9 cellular contexts compared by ENCODE assay signal in the genomic region with DNA sequence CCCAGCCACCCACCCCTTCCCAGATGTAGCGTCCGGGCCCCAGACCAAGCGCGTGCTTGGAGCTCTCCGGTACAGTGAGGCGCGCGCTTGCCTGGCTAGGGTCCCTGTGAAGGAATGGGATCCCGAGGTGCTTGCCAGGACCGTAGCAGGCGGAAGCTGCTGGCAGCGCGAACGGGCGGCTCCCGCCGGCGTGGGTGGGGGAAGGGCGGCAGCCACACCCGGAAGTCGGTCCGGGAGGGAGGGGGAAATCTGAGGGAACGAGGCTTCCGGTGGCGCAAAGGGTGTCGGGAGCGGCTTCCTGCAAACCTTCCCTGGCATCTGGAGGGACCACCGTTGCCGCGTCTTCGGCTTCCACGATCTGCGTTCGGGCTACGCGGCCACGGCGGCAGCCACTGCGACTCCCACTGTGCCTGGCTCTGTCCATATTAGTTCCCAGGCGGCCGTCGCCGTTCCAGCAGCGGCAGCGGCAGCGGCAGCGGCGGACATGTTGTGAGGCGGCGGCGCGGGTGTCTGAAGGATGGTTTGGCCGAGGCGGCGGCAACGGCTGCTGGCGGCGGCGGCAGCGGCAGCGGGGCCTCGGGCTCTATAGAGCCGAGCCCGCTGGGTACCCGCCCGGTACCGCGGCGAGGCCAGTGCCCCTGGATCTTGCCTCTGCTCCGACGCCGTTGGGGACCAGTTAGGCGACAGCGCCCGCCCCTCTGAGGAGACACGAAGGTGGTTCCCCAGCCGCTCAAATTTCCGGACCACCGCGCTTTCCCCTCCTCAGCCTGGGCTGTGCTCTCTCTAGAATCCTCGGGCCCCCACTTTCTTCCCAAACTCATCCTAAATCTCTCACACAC. TPM values are rescaled to one million over a fixed set of nuclear protein-coding genes. Genes with fewer than 3 reads are reported as not detected.
A peak's percentile ranks its signal among the peaks of the same experiment; 100 is the strongest.
DNase-seq lines count a peak whose midpoint lies in the region; ATAC-seq, FAIRE-seq and TF ChIP-seq lines count a peak whose summit lies in the region.
"Had no signal": no experiment of that assay in that cellular context is flagged by ENCODE, and none has a peak within 500 bp of the region (broad histone marks: within the 10 kb centered on the region; RNA-seq: fewer than 3 reads in every experiment).

Gene DR1 (plus strand): TSS at position 275 of the 839 bp plus-strand sequence. CDS start 739 bp downstream, outside the sequence.

- dilution Hi-C loops in keratinocyte (cut with MboI; ENCODE audit: extremely low pct_ligation_motif_present, low sequenced_read_pairs), result no loop called here

- H3K27me3 ChIP-seq in keratinocyte (ENCODE audit: control insufficient read depth, extremely low read depth, insufficient read depth, low read length), result no peaks in the 10 kb centered on the region

- H2AFZ ChIP-seq in keratinocyte (ENCODE audit: control insufficient read depth, low read length), result peak within 1 kb of the TSS; percentile 93

- FAIRE-seq in keratinocyte (lab: Jason Lieb, UNC), result no peak
- FAIRE-seq: endometrium had no signal

- peak within 1 kb of the TSS; percentile 99 for H3K27ac ChIP-seq in keratinocyte (ENCODE audit: control insufficient read depth, insufficient read depth, low read length)

- ATAC-seq in GM19043 (IDR thresholded peaks at IDR 0.05; ENCODE audit: low read depth, unreplicated experiment) (peak; percentile 67), HG03354 (IDR thresholded peaks at IDR 0.05; ENCODE audit: poor library complexity, severe bottlenecking, unreplicated experiment) (peak; percentile 84)

- TF ChIP-seq CTCF in keratinocyte (optimal IDR thresholded peaks at IDR 0.05 in 1 of 3, IDR thresholded peaks at IDR 0.05 in 1 of 3, conservative IDR thresholded peaks at IDR 0.05 in 1 of 3; ENCODE audit: extremely low read depth in 1 of 3, insufficient read depth in 2 of 3, low read length in 3 of 3), result no peak

- H3K9me1 ChIP-seq in keratinocyte (ENCODE audit: control insufficient read depth, extremely low read depth, insufficient read depth, low read length), result no peaks in the 10 kb centered on the region

- H3K79me2 ChIP-seq in keratinocyte (ENCODE audit: control insufficient read depth, insufficient read depth, low read length), result peaks cover 58% of the 10 kb centered on the region

- peaks cover 22% of the 10 kb centered on the region for H3K4me1 ChIP-seq in keratinocyte (ENCODE audit: control insufficient read depth, extremely low read depth, insufficient read depth, low read length)

- peak within 1 kb of the TSS; percentile 90 for H3K4me2 ChIP-seq in keratinocyte (ENCODE audit: control insufficient read depth, extremely low read depth, insufficient read depth, low read depth, low read length)

- DNase-seq in AML-193 (lab: John Stamatoyannopoulos, UW) (peak; percentile 62 to 65), NCI-H446 treated with DMSO at 0.1 percent for 48 hours (lab: John Stamatoyannopoulos, UW) (peak; percentile 84), cerebellar nuclear complex (lab: John Stamatoyannopoulos, UW) (peak; percentile 12 to 52), keratinocyte (ENCODE audit: low read depth, low spot score) (peak; percentile 79)
- peak; percentile 85 for DNase-seq in activated CD4-positive, alpha-beta T cell treated with anti-CD3 and anti-CD28 coated beads for 1 hour
- peak; percentile 85 to 91 (median 88) for DNase-seq in stimulated activated CD4-positive, alpha-beta T cell treated with anti-CD3 and anti-CD28 coated beads, Interleukin-12 subunit alpha, Interleukin-12 subunit beta, amount 100 ng/mL, for 48 hours (ENCODE audit: low read depth in 2 of 3, low spot score in 1 of 3)

- H3K9me3 ChIP-seq in keratinocyte (ENCODE audit: control insufficient read depth, low read depth, low read length), result no peaks in the 10 kb centered on the region

- peaks cover 4% of the 10 kb centered on the region for H4K20me1 ChIP-seq in keratinocyte (ENCODE audit: control insufficient read depth, extremely low read depth, insufficient read depth, low read length)

- H3K9ac ChIP-seq in keratinocyte (ENCODE audit: control insufficient read depth, extremely low read depth, insufficient read depth, low read length), result peak within 1 kb of the TSS; percentile 99

- H3K36me3 ChIP-seq in keratinocyte (ENCODE audit: control insufficient read depth in 2 of 2, extremely low read depth in 1 of 2, insufficient read depth in 2 of 2, low read length in 2 of 2), result no peaks in the 10 kb centered on the region

- peak within 1 kb of the TSS; percentile 85 to 99 (median 85) for H3K4me3 ChIP-seq in keratinocyte (ENCODE audit: control insufficient read depth in 2 of 3, extremely low read depth in 1 of 3, insufficient read depth in 2 of 3, low read depth in 1 of 3, low read length in 3 of 3)

RNA-seq across cellular contexts. Expression of gene DR1, which starts in this region (rescaled TPM):
- 29.2 to 47.9 TPM (median 34.4 TPM) in 3 replicates for polyA plus RNA-seq in keratinocyte
- polyA plus RNA-seq in keratinocyte (2011; ENCODE audit: low read depth), result 20.5 TPM
- 30.1 and 47.3 TPM in 2 replicates for polyA plus RNA-seq in keratinocyte (2011; cell fraction: cytosol; rRNA removed)
- 17.5 and 19.8 TPM in 2 replicates for polyA plus RNA-seq in keratinocyte (2011; cell fraction: nucleus; rRNA removed)
- 36.8 and 43.7 TPM in 2 replicates for polyA plus RNA-seq in keratinocyte (2012; ENCODE audit: low replicate concordance)
- polyA minus RNA-seq in keratinocyte, result 14.2 to 33.2 TPM (median 22.1 TPM) in 3 replicates
- 36.6 TPM for polyA minus RNA-seq in keratinocyte (2011; cell fraction: cytosol; rRNA and poly(A)+ RNA removed)
- 7.3 and 19.1 TPM in 2 replicates for polyA minus RNA-seq in keratinocyte (2011; cell fraction: nucleus; rRNA and poly(A)+ RNA removed)

Comparison
In these comparisons a context has a peak if more than half of its experiments do, and no peak if none do; other contexts are left out.
1. Peak in every context shown above with its lines: DNase-seq, ATAC-seq, H3K4me3 ChIP-seq and H3K27ac ChIP-seq.
2. DNase-seq: peak in every context shown above with its lines; median percentile 88 in stimulated activated CD4-positive, alpha-beta T cell treated with anti-CD3 and anti-CD28 coated beads, Interleukin-12 subunit alpha, Interleukin-12 subunit beta, amount 100 ng/mL, for 48 hours; 85 in activated CD4-positive, alpha-beta T cell treated with anti-CD3 and anti-CD28 coated beads for 1 hour; 84 in NCI-H446 treated with DMSO at 0.1 percent for 48 hours; 79 in keratinocyte; 64 in AML-193; 32 in cerebellar nuclear complex.